In the genomic region with DNA sequence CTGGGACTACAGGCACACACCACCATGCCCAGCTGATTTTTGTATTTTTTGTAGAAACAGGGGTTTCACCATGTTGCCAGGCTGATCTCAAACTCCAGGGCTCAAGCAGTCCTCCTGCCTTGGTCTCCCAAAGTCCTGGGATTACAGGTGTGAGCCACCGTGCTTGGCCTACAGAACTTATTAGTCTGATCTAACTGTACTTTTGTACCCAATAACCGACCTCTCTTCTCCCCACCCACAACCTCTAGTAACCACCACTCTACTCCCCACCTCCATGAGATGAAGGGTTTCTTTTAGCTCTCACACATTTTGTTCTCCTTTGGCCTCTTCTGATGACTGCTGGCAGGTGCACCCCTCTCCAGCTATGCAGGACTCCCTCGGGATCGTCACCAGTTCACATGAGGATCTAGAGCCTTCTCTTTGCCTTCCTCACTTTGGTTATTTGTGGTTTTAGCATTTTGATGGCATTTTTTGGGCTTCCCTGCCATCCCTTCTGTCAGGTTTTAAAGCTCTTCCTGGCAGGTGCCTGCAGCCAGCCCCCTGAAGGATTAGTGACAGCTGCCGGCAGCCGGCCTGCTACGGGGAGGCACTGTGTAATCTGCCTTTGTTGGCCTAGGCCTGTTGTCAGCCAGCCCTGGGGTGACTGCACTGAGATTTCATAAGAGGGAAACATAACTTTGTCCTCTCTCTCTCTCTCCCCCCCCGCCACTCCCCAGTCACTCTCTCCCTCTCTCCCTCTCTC, we compare ENCODE assay signal across 15 cellular contexts.
DNase-seq lines count a peak whose midpoint lies in the region; ATAC-seq and TF ChIP-seq lines count a peak whose summit lies in the region.
"Had no signal": no experiment of that assay in that cellular context is flagged by ENCODE, and none has a peak within 500 bp of the region (broad histone marks: within the 10 kb centered on the region; RNA-seq: fewer than 3 reads in every experiment).

No MANE protein-coding gene starts in this region.

- no peak overlapping the region for H3K4me3 ChIP-seq in neural cell (ENCODE audit: low read length)

- peak; percentile 55 for ATAC-seq in esophagus mucosa
- ATAC-seq in HG03135 (IDR thresholded peaks at IDR 0.05; ENCODE audit: unreplicated experiment), result no peak
- ATAC-seq in HG03139 (IDR thresholded peaks at IDR 0.05; ENCODE audit: unreplicated experiment), result no peak
- no peak for ATAC-seq in HG03175 (IDR thresholded peaks at IDR 0.05; ENCODE audit: unreplicated experiment)
- ATAC-seq: activated CD4-positive, CD25-positive, alpha-beta regulatory T cell treated with anti-CD3 and anti-CD28 coated beads, Interleukin-2, amount 50 U/mL, for 24 hours had no signal

- peak; percentile 74 for DNase-seq in DMS 273 (lab: John Stamatoyannopoulos, UW; ENCODE audit: unreplicated experiment)
- peak; percentile 30 for DNase-seq in NCI-H1694 treated with DMSO at 0.1 percent for 48 hours (lab: John Stamatoyannopoulos, UW)
- no peak for DNase-seq in NCI-H2227 treated with DMSO at 0.1 percent for 48 hours (lab: John Stamatoyannopoulos, UW)
- DNase-seq: activated naive CD4-positive, alpha-beta T cell treated with anti-CD3 and anti-CD28 coated beads for 36 hours; H7; mesenchymal stem cell; NCI-H1048; occipital lobe; stimulated activated CD4-positive, alpha-beta T cell treated with anti-CD3 and anti-CD28 coated beads, Interleukin-12 subunit alpha, Interleukin-12 subunit beta, amount 100 ng/mL, for 4 hours had no signal

- H3K9me2 ChIP-seq in neural cell (ENCODE audit: insufficient read depth, low read length), result no peaks in the 10 kb centered on the region

- H4K20me1 ChIP-seq in neural cell (ENCODE audit: insufficient read depth), result no peaks in the 10 kb centered on the region

- no peak for TF ChIP-seq EP300 in neural cell (conservative IDR thresholded peaks at IDR 0.05; ENCODE audit: poor library complexity, severe bottlenecking)

- H3K27me3 ChIP-seq in neural cell (ENCODE audit: insufficient read depth, low read depth, low read length), result no peaks in the 10 kb centered on the region

- H3K9me3 ChIP-seq in neural cell (ENCODE audit: low read length), result no peaks in the 10 kb centered on the region

- no peak overlapping the region for H3K4me2 ChIP-seq in neural cell (ENCODE audit: low read length)

- no peaks in the 10 kb centered on the region for H3K36me3 ChIP-seq in neural cell (ENCODE audit: insufficient read depth, low read length)

- TF ChIP-seq RAD21 in neural cell (conservative IDR thresholded peaks at IDR 0.05), result no peak

- no peak for TF ChIP-seq CTCF in neural cell (IDR thresholded peaks at IDR 0.05; ENCODE audit: poor library complexity, severe bottlenecking)

- no peaks in the 10 kb centered on the region for H3K79me2 ChIP-seq in neural cell (replicated peaks; ENCODE audit: insufficient read depth, low read length)

- H3K9ac ChIP-seq in neural cell (ENCODE audit: low read length), result peak overlapping the region; percentile 23

- no peak overlapping the region for H3K27ac ChIP-seq in neural cell (ENCODE audit: low read length)

- peak overlapping the region; percentile 14 for H2AFZ ChIP-seq in neural cell (ENCODE audit: low read depth, low read length)

- no peaks in the 10 kb centered on the region for H3F3A ChIP-seq in neural cell (ENCODE audit: insufficient read depth, low read length, poor library complexity, severe bottlenecking)

TF ChIP-seq in neural cell, 6 proteins besides CTCF, POLR2A, EP300 and RAD21:
- TF ChIP-seq TAF1 (IDR thresholded peaks at IDR 0.05; ENCODE audit: low read depth) (no peak), MXI1 (conservative IDR thresholded peaks at IDR 0.05; ENCODE audit: poor library complexity, severe bottlenecking) (no peak), SMC3 (conservative IDR thresholded peaks at IDR 0.05; ENCODE audit: poor library complexity) (no peak), EZH2 (IDR thresholded peaks at IDR 0.05; ENCODE audit: borderline replicate concordance, insufficient read depth, low read length, poor library complexity, severe bottlenecking) (no peak)
TF ChIP-seq in neural cell: peak in this region for 0.
